ENCODE assay signal across 10 cellular contexts in the genomic region with DNA sequence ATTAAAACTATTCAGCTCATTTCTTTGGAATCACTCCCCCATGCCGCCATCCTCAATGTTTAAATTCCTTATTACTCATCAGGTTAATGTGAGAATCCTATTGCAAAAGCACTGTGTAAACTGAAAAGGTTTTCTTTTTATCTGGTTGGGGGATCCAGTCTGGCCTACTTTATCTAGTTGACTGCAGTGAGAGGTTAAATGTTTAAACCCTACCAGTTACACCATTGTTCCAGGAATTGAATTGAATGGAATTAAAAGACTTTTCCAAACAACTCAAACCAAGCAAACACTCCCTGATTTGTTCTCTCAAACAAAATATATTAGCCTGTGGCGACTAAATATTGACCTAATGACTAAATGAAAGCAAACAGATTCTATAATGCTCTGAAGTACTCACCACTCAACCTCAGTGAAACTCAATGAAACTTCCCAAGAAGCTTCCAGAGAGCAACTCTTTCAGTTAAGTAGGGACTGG.
DNase-seq lines count a peak whose midpoint lies in the region; ATAC-seq, FAIRE-seq and TF ChIP-seq lines count a peak whose summit lies in the region.
"Had no signal": no experiment of that assay in that cellular context is flagged by ENCODE, and none has a peak within 500 bp of the region (broad histone marks: within the 10 kb centered on the region; RNA-seq: fewer than 3 reads in every experiment).

No MANE protein-coding gene starts in this region.

- intact Hi-C loops in Panc1 (cut with micrococcal nuclease; ENCODE audit: unreplicated experiment) = loop anchor here (10.0 kb wide), 1 partner anchor 217 kb away; no protein-coding TSS in a partner anchor

- no TSS peak for BruUV-seq in Panc1 (replicated peaks; lab: Mats Ljungman, UMichigan)

- POLR2A ChIA-PET in Panc1 (lab: Charles Lee) = no interaction called here

- no peaks in the 10 kb centered on the region for H3K9me3 ChIP-seq in Panc1 (ENCODE audit: control insufficient read depth, insufficient read depth, low read depth, low read length)
- no peaks in the 10 kb centered on the region for H3K9me3 ChIP-seq in small intestine (ENCODE audit: control insufficient read depth, low read depth)

- in situ Hi-C loops in Panc1 (cut with HindIII; ENCODE audit: low pct_unique_long_range_greater_than_20kb, low sequenced_read_pairs) = no loop called here

- H3K4me1 ChIP-seq in Panc1 (ENCODE audit: control insufficient read depth, insufficient read depth, low read length) = peaks cover 9% of the 10 kb centered on the region; the same call in 1 of the 2 replicates
- H3K4me1 ChIP-seq in small intestine (ENCODE audit: control insufficient read depth in 2 of 2, insufficient read depth in 1 of 2, low read depth in 1 of 2, low read length in 1 of 2) = peaks cover 0 to 1% of the 10 kb centered on the region in 2 donors

- 62 to 79% (median 69%) methylated on average over 2 of the region's 2 CpGs for WGBS in small intestine, 3 donors

- CTCF ChIA-PET in Panc1 (lab: Charles Lee) = interaction anchor here (0.6 kb wide), 1 partner anchor 33 kb away, joined by 8 read pairs; no protein-coding TSS in a partner anchor

- DNase-seq in HPDE6-E6E7 (ENCODE audit: extremely low spot score) (peak; percentile 25), Panc1 (ENCODE audit: low read depth, low spot score) (peak; percentile 87), fibroblast of peridontal ligament (ENCODE audit: extremely low read depth) (peak; percentile 73), small intestine (peak; percentile 13), GM19238 (ENCODE audit: insufficient read length, low spot score) (no peak), NCI-H446 (lab: John Stamatoyannopoulos, UW) (no peak), DMS79 (lab: John Stamatoyannopoulos, UW) (no peak)
- no peak for DNase-seq in activated T-cell treated with anti-CD3 and anti-CD28 coated beads, Interleukin-2, amount 50 U/mL, for 1 hour
- DNase-seq: mesendoderm; stimulated activated CD4-positive, alpha-beta T cell treated with anti-CD3 and anti-CD28 coated beads, Interleukin-15, amount 100 ng/mL, for 24 hours had no signal

- no peak for FAIRE-seq in small intestine (lab: Jason Lieb, UNC)

- H3K4me3 ChIP-seq in Panc1 (ENCODE audit: low read depth in 2 of 2, low read length in 2 of 2) = no peak overlapping the region
- H3K4me3 ChIP-seq in small intestine (ENCODE audit: low read depth in 1 of 2, low read length in 2 of 2) = no peak overlapping the region

- H3K36me3 ChIP-seq in Panc1 (ENCODE audit: control insufficient read depth, insufficient read depth, low read length) = no peaks in the 10 kb centered on the region
- no peaks in the 10 kb centered on the region for H3K36me3 ChIP-seq in small intestine (ENCODE audit: control insufficient read depth in 2 of 2, insufficient read depth in 2 of 2, low read length in 2 of 2)

- ATAC-seq in Panc1 = peak; percentile 90

- no peak for TF ChIP-seq CTCF in Panc1 (IDR thresholded peaks at IDR 0.05)

- H3K27ac ChIP-seq in Panc1 (ENCODE audit: low read length) = no peak overlapping the region
- no peak overlapping the region for H3K27ac ChIP-seq in small intestine (ENCODE audit: low read depth in 1 of 2, low read length in 1 of 2)

- H3K27me3 ChIP-seq in Panc1 (ENCODE audit: control insufficient read depth, insufficient read depth, low read length) (no peaks in the 10 kb centered on the region; the same call in 1 of the 2 replicates), small intestine (ENCODE audit: control insufficient read depth in 2 of 2, insufficient read depth in 2 of 2, low read length in 2 of 2) (no peaks in the 10 kb centered on the region)

Comparison
In these comparisons a context has a peak if more than half of its experiments do, and no peak if none do; other contexts are left out.
1. DNase-seq: peak in HPDE6-E6E7 (single experiment), Panc1 (single experiment), fibroblast of peridontal ligament (single experiment) and small intestine (single experiment); none in activated T-cell treated with anti-CD3 and anti-CD28 coated beads, Interleukin-2, amount 50 U/mL, for 1 hour (single experiment), GM19238 (single experiment), NCI-H446 (0 of 2) and DMS79 (single experiment).